ENCODE assay signal across 20 cellular contexts in genomic region chr20:49091762-49092161, GRCh38.
"Had no signal": no experiment of that assay in that cellular context is flagged by ENCODE, and none has a peak within 500 bp of the region (broad histone marks: within the 10 kb centered on the region; RNA-seq: fewer than 3 reads in every experiment).

No MANE protein-coding gene starts in this region.

- H3K27ac ChIP-seq: KMS-11 had no signal

- H3K9me3 Mint-ChIP-seq: IgD-negative memory B cell had no signal

- H3K4me3 Mint-ChIP-seq: IgD-negative memory B cell had no signal

- ATAC-seq: K562 had no signal

- H3K4me2 ChIP-seq: KMS-11, SK-N-SH had no signal

- H3K27me3 Mint-ChIP-seq: IgD-negative memory B cell had no signal

- H3K9me3 ChIP-seq: SK-N-SH had no signal

- DNase-seq: Kasumi-1, MM.1S, NCI-H1092 treated with DMSO at 0.1 percent for 48 hours, NCI-H1436, NCI-H187, NCI-H2029, NCI-H2081 treated with DMSO at 0.1 percent for 48 hours, NCI-H2171, NCI-H226, NCI-H446, NCI-H510A, NCI-H524 treated with DMSO at 0.1 percent for 48 hours, NCI-H69, NCI-H774, Right ventricle myocardium superior, RPMI8226, SK-N-SH had no signal

- H3K27ac Mint-ChIP-seq: IgD-negative memory B cell had no signal

- H3K4me3 ChIP-seq: K562 had no signal

- H3K9ac ChIP-seq: KMS-11, SK-N-SH had no signal
